38 cellular contexts compared by ENCODE assay signal in the genomic region with DNA sequence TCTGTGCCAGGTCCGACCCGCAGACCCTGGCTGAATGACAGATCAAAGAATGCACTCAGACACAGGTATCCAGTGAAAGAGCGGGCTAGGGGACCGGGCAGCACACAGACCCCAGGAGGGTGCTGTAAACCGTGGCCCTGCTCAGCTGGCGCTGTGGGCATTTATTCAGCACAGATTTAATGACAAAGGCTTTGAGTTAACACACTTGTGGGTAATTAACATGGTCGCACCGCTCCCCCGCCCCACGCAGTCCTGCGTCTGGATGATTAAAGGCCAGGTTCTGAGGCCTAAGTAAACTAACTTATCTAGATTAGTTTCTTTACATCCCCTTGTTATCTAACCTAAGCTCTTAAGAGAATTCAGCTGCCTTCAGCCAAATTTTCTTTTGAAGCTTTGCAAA. TPM values are rescaled to one million over a fixed set of nuclear protein-coding genes. Genes with fewer than 3 reads are reported as not detected.
"Had no signal": no experiment of that assay in that cellular context is flagged by ENCODE, and none has a peak within 500 bp of the region (broad histone marks: within the 10 kb centered on the region; RNA-seq: fewer than 3 reads in every experiment).

No MANE protein-coding gene starts in this region.

- H3K4me3 ChIP-seq: MG63 had no signal

- H3K9me3 ChIP-seq: MG63 had no signal

- H3K36me3 ChIP-seq: MG63 had no signal

- DNase-seq: Karpas-422, Kasumi-1, MG63, MM.1S, MV-4-11, NCI-H1048, NCI-H1092, NCI-H1092 treated with DMSO at 0.1 percent for 48 hours, NCI-H1105, NCI-H1105 treated with DMSO at 0.1 percent for 48 hours, NCI-H1417, NCI-H1417 treated with DMSO at 0.1 percent for 48 hours, NCI-H1436, NCI-H1436 treated with DMSO at 0.1 percent for 48 hours, NCI-H146, NCI-H1694, NCI-H1694 treated with DMSO at 0.1 percent for 48 hours, NCI-H187, NCI-H187 treated with DMSO at 0.1 percent for 48 hours, NCI-H1930, NCI-H2029, NCI-H2029 treated with DMSO at 0.1 percent for 48 hours, NCI-H2081, NCI-H2081 treated with DMSO at 0.1 percent for 48 hours, NCI-H2107, NCI-H2171, NCI-H2171 treated with DMSO at 0.1 percent for 48 hours, NCI-H2227 treated with DMSO at 0.1 percent for 48 hours, NCI-H226, NCI-H345, NCI-H446, NCI-H446 treated with DMSO at 0.1 percent for 48 hours, NCI-H510A, NCI-H510A treated with DMSO at 0.1 percent for 48 hours had no signal

RNA-seq across cellular contexts. Expression of gene MAK, which starts 3.5 kb away (rescaled TPM):
- total RNA-seq: LHCN-M2, MCF 10A had no signal

RNA-seq across cellular contexts. Expression of gene GCM2, which starts 47.0 kb away (rescaled TPM):
- total RNA-seq: LHCN-M2, M059J, MCF 10A, NCI-H460 had no signal

RNA-seq across cellular contexts. Expression of gene SYCP2L, which starts 52.0 kb away (rescaled TPM):
- total RNA-seq: M059J, MCF 10A had no signal
